ENCODE assay signal across 5 cellular contexts in the genomic region with DNA sequence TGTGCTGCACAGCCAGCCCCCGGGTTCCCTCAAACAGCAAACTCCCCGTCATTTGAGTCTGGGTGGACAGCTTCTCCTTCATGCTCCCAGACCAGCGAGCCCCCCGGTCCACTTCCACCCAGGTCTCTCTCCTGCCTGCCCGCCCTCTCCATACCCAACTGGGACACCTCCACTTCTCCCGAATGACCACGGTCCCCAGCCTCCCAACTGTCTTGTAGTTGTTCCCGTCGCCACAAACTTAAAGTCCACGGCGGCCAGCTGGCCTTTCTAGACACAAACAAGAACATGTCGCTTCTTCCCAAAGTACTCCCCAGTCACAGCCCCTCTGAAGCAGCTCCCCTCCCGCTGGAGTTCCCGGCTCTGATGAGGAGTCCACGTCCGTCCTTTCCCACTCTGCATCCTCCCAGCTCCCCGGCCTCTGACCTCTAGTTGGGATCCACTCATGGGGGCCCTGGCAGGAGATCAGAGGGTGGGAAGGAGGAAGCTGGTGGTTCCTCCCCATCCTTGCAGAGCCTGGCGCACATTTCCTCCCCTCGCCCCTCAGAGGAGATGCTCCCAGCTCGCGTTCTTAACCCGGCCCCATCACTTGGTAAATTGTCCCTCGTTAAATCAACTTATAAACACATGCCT.
"Had no signal": no experiment of that assay in that cellular context is flagged by ENCODE, and none has a peak within 500 bp of the region (broad histone marks: within the 10 kb centered on the region; RNA-seq: fewer than 3 reads in every experiment).

No MANE protein-coding gene starts in this region.

- H3K36me3 ChIP-seq: HAP-1 had no signal

- H3K4me3 ChIP-seq: GM23338, HAP-1, K562 had no signal

- DNase-seq: IMR-90 had no signal

- ATAC-seq: GM23338, HCT116 had no signal

- H3K9me3 ChIP-seq: HAP-1 had no signal

- H3K27ac Mint-ChIP-seq: GM23338 had no signal

- H2AFZ ChIP-seq: GM23338 had no signal

- H3K4me1 ChIP-seq: HAP-1 had no signal

- H3K4me2 ChIP-seq: GM23338 had no signal

- H3K4me1 Mint-ChIP-seq: GM23338 had no signal

- H3K4me3 Mint-ChIP-seq: GM23338 had no signal
